8 cellular contexts compared by ENCODE assay signal in the genomic region with DNA sequence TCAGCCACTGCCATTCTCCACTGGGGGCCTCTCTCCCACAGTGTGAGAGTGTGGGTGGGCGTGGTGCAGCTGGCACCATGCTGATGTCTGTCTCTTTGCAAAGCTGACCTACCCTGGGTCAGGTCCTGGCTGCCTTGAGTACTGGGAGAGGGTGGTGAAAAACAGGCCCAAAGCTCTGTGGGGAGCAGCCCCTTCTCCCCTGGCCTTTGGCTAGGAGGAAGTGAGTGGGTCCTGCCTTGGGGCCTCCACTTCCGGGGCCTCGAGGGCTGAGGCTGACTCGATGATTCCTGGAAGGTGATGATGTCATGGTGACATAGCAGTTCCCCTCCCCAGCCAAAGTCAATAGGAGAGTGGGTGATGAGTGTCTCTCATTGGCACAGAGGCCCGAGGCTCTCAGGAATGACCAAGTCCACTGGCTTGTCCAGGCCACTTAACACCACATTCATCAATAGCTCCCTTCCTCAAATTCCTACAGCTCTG. TPM values are rescaled to one million over a fixed set of nuclear protein-coding genes. Genes with fewer than 3 reads are reported as not detected.
DNase-seq lines count a peak whose midpoint lies in the region; ATAC-seq, FAIRE-seq and TF ChIP-seq lines count a peak whose summit lies in the region.

No MANE protein-coding gene starts in this region.

- peak; percentile 38 for FAIRE-seq in GM12891 (lab: Jason Lieb, UNC)

- no peak for TF ChIP-seq RAD21 in SK-N-SH (IDR thresholded peaks at IDR 0.05; ENCODE audit: low read length)

- peak overlapping the region; percentile 54; the same call in 1 of the 2 replicates for H2AFZ ChIP-seq in SK-N-SH (ENCODE audit: low read depth)
- H2AFZ ChIP-seq in trophoblast cell (ENCODE audit: insufficient read depth, low read length, poor library complexity) = no peak overlapping the region

- CTCF ChIA-PET in SK-N-SH (lab: Yijun Ruan, JAX) = interaction anchor here (0.5 to 7.1 kb wide), 55 partner anchors 9 to 961 kb away, joined by 3 to 145 read pairs (median 6); a partner anchor contains a TSS

- peaks cover 4 to 29% of the 10 kb centered on the region in 2 experiments; a peak in 3 of 4 replicates for H3K4me1 ChIP-seq in SK-N-SH (ENCODE audit: control insufficient read depth in 1 of 2, insufficient read depth in 2 of 2, low read depth in 1 of 2, low read length in 1 of 2)
- H3K4me1 ChIP-seq in trophoblast cell (ENCODE audit: control insufficient read depth in 1 of 2, insufficient read depth in 2 of 2, low read length in 2 of 2) = peaks cover 6 to 12% of the 10 kb centered on the region in 2 experiments

- peak in 1 of 2 experiments; percentile 39; a peak in 1 of 4 replicates for TF ChIP-seq EP300 in SK-N-SH (IDR thresholded peaks at IDR 0.05; ENCODE audit: borderline replicate concordance in 1 of 2, low read depth in 1 of 2, low read length in 1 of 2)

- no peak overlapping the region for H3K23ac ChIP-seq in trophoblast cell (ENCODE audit: low read length)

- H3K79me1 ChIP-seq in trophoblast cell (ENCODE audit: low read length) = peaks cover 10% of the 10 kb centered on the region

- TF ChIP-seq POLR2A in GM12891 (IDR thresholded peaks at IDR 0.05; ENCODE audit: low read depth, low read length) = no peak

- ATAC-seq in HG03135 (IDR thresholded peaks at IDR 0.05; ENCODE audit: unreplicated experiment) = no peak
- ATAC-seq in GM18498 (IDR thresholded peaks at IDR 0.05; ENCODE audit: unreplicated experiment) = no peak

- WGBS in SK-N-SH (ENCODE audit: low lambda C conversion rate) = 12% methylated on average over 4 of the region's 5 CpGs
- WGBS in trophoblast cell (ENCODE audit: extremely low coverage, insufficient coverage, insufficient read length) = no CpG with 5 or more reads among the region's 5 CpGs

- H3K79me2 ChIP-seq in SK-N-SH (ENCODE audit: insufficient read depth) = no peaks in the 10 kb centered on the region
- H3K79me2 ChIP-seq in trophoblast cell (ENCODE audit: control insufficient read depth, insufficient read depth, low read length, poor library complexity) = no peaks in the 10 kb centered on the region

- no peak overlapping the region for H4K12ac ChIP-seq in trophoblast cell (ENCODE audit: low read depth, low read length)

- peak overlapping the region; percentile 14 for H4K8ac ChIP-seq in trophoblast cell (ENCODE audit: low read depth, low read length)

- H3K9me2 ChIP-seq in SK-N-SH = no peaks in the 10 kb centered on the region

- H4K20me1 ChIP-seq in SK-N-SH (ENCODE audit: insufficient read depth) = no peaks in the 10 kb centered on the region

- H3F3A ChIP-seq in SK-N-SH (replicated peaks; ENCODE audit: insufficient read depth) = no peaks in the 10 kb centered on the region

- TF ChIP-seq CTCF in SK-N-SH (IDR thresholded peaks at IDR 0.05) (no peak), brain microvascular endothelial cell (IDR thresholded peaks at IDR 0.05; ENCODE audit: low read depth, low read length, missing control alignments) (peak; percentile 11)

- H2AK5ac ChIP-seq in trophoblast cell (ENCODE audit: low read length) = peak overlapping the region; percentile 94

- H3K27me3 ChIP-seq in SK-N-SH (ENCODE audit: insufficient read depth) (no peaks in the 10 kb centered on the region), brain microvascular endothelial cell (replicated peaks) (no peaks in the 10 kb centered on the region), trophoblast cell (ENCODE audit: insufficient read depth, low read length) (no peaks in the 10 kb centered on the region)

- no peak overlapping the region for H3K18ac ChIP-seq in trophoblast cell (ENCODE audit: low read length)

- H3K4me2 ChIP-seq in SK-N-SH (peak overlapping the region; percentile 47; the same call in 1 of the 2 replicates), trophoblast cell (ENCODE audit: low read length) (no peak overlapping the region)

- DNase-seq in GM12891 (ENCODE audit: insufficient read length, low spot score) (no peak), SK-N-SH (no peak), brain microvascular endothelial cell (peak; percentile 66), trophoblast cell (peak; percentile 79 to 90), ureter (ENCODE audit: low spot score) (no peak), ACHN (no peak)

- no peaks in the 10 kb centered on the region for H3K36me3 ChIP-seq in SK-N-SH (replicated peaks in 1 of 2; ENCODE audit: control insufficient read depth in 1 of 2, insufficient read depth in 2 of 2, low read length in 1 of 2)
- no peaks in the 10 kb centered on the region for H3K36me3 ChIP-seq in brain microvascular endothelial cell (replicated peaks)
- H3K36me3 ChIP-seq in trophoblast cell (ENCODE audit: control insufficient read depth in 1 of 2, insufficient read depth in 2 of 2, low read length in 2 of 2) = no peaks in the 10 kb centered on the region

- H2BK120ac ChIP-seq in trophoblast cell (ENCODE audit: insufficient read depth, low read length, poor library complexity) = peak overlapping the region; percentile 34

- H3K27ac ChIP-seq in SK-N-SH (ENCODE audit: low read depth in 2 of 2, low read length in 1 of 2) (peak overlapping the region in 1 of 2 experiments; percentile 61; a peak in 2 of 4 replicates), brain microvascular endothelial cell (no peak overlapping the region), trophoblast cell (ENCODE audit: low read depth, low read length) (no peak overlapping the region)

- H3K9ac ChIP-seq in SK-N-SH (no peak overlapping the region; the same call in 1 of the 2 replicates), trophoblast cell (ENCODE audit: low read length) (no peak overlapping the region)

- H3K4me3 ChIP-seq in SK-N-SH (ENCODE audit: low read depth in 2 of 2, low read length in 1 of 2) (no peak overlapping the region), brain microvascular endothelial cell (ENCODE audit: low read depth, low read length) (no peak overlapping the region), trophoblast cell (ENCODE audit: low read depth, low read length) (no peak overlapping the region)

- POLR2A ChIA-PET in SK-N-SH (lab: Yijun Ruan, JAX) = interaction anchor here (0.6 to 3.8 kb wide), 5 partner anchors 24 to 119 kb away, joined by 3 to 24 read pairs (median 6); a partner anchor contains a TSS

- H4K91ac ChIP-seq in trophoblast cell (ENCODE audit: low read depth, low read length) = peak overlapping the region; percentile 69

- in situ Hi-C loops in brain microvascular endothelial cell (cut with HindIII; ENCODE audit: low pct_ligation_motif_present, low sequenced_read_pairs) (no loop called here), ACHN (cut with HindIII; ENCODE audit: low pct_ligation_motif_present, low pct_unique_long_range_greater_than_20kb, low sequenced_read_pairs) (no loop called here)

- H3K9me3 ChIP-seq in SK-N-SH (no peaks in the 10 kb centered on the region), trophoblast cell (ENCODE audit: insufficient read depth, low read depth, low read length) (peaks cover 3% of the 10 kb centered on the region)

- H2BK12ac ChIP-seq in trophoblast cell (ENCODE audit: low read length) = peak overlapping the region; percentile 66

- H3K4ac ChIP-seq in trophoblast cell (ENCODE audit: low read depth, low read length) = no peak overlapping the region

- H3K14ac ChIP-seq in trophoblast cell (ENCODE audit: low read length) = no peak overlapping the region

- H2BK5ac ChIP-seq in trophoblast cell (ENCODE audit: low read depth, low read length, poor library complexity) = no peak overlapping the region

TF ChIP-seq in GM12891, 5 proteins besides CTCF, POLR2A, EP300 and RAD21:
- TF ChIP-seq POU2F2 (IDR thresholded peaks at IDR 0.05; ENCODE audit: low read depth, low read length) (no peak), SPI1 (IDR thresholded peaks at IDR 0.05; ENCODE audit: low read depth, low read length) (peak; percentile 66)

TF ChIP-seq in SK-N-SH, 30 proteins besides CTCF, POLR2A, EP300 and RAD21 (continues in another document):
- TF ChIP-seq, protein P1, sequence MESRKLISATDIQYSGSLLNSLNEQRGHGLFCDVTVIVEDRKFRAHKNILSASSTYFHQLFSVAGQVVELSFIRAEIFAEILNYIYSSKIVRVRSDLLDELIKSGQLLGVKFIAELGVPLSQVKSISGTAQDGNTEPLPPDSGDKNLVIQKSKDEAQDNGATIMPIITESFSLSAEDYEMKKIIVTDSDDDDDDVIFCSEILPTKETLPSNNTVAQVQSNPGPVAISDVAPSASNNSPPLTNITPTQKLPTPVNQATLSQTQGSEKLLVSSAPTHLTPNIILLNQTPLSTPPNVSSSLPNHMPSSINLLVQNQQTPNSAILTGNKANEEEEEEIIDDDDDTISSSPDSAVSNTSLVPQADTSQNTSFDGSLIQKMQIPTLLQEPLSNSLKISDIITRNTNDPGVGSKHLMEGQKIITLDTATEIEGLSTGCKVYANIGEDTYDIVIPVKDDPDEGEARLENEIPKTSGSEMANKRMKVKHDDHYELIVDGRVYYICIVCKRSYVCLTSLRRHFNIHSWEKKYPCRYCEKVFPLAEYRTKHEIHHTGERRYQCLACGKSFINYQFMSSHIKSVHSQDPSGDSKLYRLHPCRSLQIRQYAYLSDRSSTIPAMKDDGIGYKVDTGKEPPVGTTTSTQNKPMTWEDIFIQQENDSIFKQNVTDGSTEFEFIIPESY (IDR thresholded peaks at IDR 0.05; ENCODE audit: borderline replicate concordance, low read depth) = 0 out of 2 replicates have a peak, but pooled peaks have one; percentile 34
- TF ChIP-seq MXI1 (IDR thresholded peaks at IDR 0.05; ENCODE audit: low read depth, low read length) (no peak), ELF1 (IDR thresholded peaks at IDR 0.05) (peak; percentile 35; the same call in 1 of the 2 replicates), GATA2 (CRISPR knock-in tag; IDR thresholded peaks at IDR 0.05) (no peak), FOSL2 (IDR thresholded peaks at IDR 0.05; ENCODE audit: borderline replicate concordance, low read depth) (peak; percentile 46; the same call in 1 of the 2 replicates), RCOR1 (IDR thresholded peaks at IDR 0.05; ENCODE audit: low read length) (no peak), TCF12 (IDR thresholded peaks at IDR 0.05) (peak; percentile 16; the same call in 1 of the 2 replicates), NFIC (IDR thresholded peaks at IDR 0.05; ENCODE audit: borderline replicate concordance) (peak; percentile 58)
- TF ChIP-seq, protein P2, sequence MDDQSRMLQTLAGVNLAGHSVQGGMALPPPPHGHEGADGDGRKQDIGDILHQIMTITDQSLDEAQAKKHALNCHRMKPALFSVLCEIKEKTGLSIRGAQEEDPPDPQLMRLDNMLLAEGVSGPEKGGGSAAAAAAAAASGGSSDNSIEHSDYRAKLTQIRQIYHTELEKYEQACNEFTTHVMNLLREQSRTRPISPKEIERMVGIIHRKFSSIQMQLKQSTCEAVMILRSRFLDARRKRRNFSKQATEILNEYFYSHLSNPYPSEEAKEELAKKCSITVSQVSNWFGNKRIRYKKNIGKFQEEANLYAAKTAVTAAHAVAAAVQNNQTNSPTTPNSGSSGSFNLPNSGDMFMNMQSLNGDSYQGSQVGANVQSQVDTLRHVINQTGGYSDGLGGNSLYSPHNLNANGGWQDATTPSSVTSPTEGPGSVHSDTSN (IDR thresholded peaks at IDR 0.05) = peak; percentile 25; the same call in 1 of the 2 replicates

RNA-seq across cellular contexts. Expression of a gene that starts 53.0 kb away (rescaled TPM):
- polyA plus RNA-seq in GM12891 (2012; ENCODE audit: low read depth, missing spikeins) = 33.9 TPM
- 46.2 and 52.9 TPM in 2 replicates for polyA plus RNA-seq in SK-N-SH (2012; rRNA removed)
- polyA plus RNA-seq in SK-N-SH (2012; cell fraction: cytosol; rRNA removed) = 33.8 and 39.1 TPM in 2 replicates
- polyA plus RNA-seq in SK-N-SH (2012; cell fraction: nucleus; rRNA removed) = 64.9 and 69.1 TPM in 2 replicates
- polyA plus RNA-seq in trophoblast cell (2013) = 9.0 and 9.8 TPM in 2 replicates
- 12.6 TPM for total RNA-seq in ureter

Comparison
In these comparisons a context has a peak if more than half of its experiments do, and no peak if none do; other contexts are left out.
1. DNase-seq: peak in brain microvascular endothelial cell (single experiment) and trophoblast cell (2 of 2); none in GM12891 (single experiment), SK-N-SH (single experiment), ureter (single experiment) and ACHN (single experiment).